In genomic region chr20:45595235-45595634, GRCh38 we compare ENCODE assay signal across 11 cellular contexts. TPM values are rescaled to one million over a fixed set of nuclear protein-coding genes. Genes with fewer than 3 reads are reported as not detected.
"Had no signal": no experiment of that assay in that cellular context is flagged by ENCODE, and none has a peak within 500 bp of the region (broad histone marks: within the 10 kb centered on the region; RNA-seq: fewer than 3 reads in every experiment).

No MANE protein-coding gene starts in this region.

- H3K4me1 Mint-ChIP-seq: GM23338, H9 had no signal

- H3K27ac ChIP-seq: HL-60 had no signal

- H3K4me3 Mint-ChIP-seq: GM23338, H9, HFFc6, IgD-negative memory B cell had no signal

- ATAC-seq: GM23338, HepG2 had no signal

- H3K27ac Mint-ChIP-seq: GM23338, H9, HFFc6, IgD-negative memory B cell had no signal

- DNase-seq: H9, HCEC 1CT, HFFc6, KBM-7 had no signal

- H3K36me3 Mint-ChIP-seq: IgD-negative memory B cell had no signal

- H3K9me3 Mint-ChIP-seq: HFFc6, IgD-negative memory B cell had no signal

- FAIRE-seq: H1, H54, HepG2 had no signal

- H3K4me3 ChIP-seq: GM23338 had no signal

RNA-seq across cellular contexts. Expression of gene WFDC8, which starts 16.2 kb away (rescaled TPM):
- total RNA-seq: GM23338, H1, H9, HepG2, HFFc6, HT1080 had no signal

RNA-seq across cellular contexts. Expression of gene WFDC10A, which starts 34.3 kb away (rescaled TPM):
- total RNA-seq: GM23338, H1, H9, HepG2, HFFc6, HT1080 had no signal

RNA-seq across cellular contexts. Expression of gene WFDC9, which starts 35.8 kb away (rescaled TPM):
- total RNA-seq: GM23338, H1, H9, HepG2, HFFc6, HT1080 had no signal

RNA-seq across cellular contexts. Expression of gene EPPIN, which starts 48.0 kb away (rescaled TPM):
- total RNA-seq: GM23338, H1, H9, HepG2, HFFc6, HT1080 had no signal

RNA-seq across cellular contexts. Expression of gene WFDC6, which starts 56.0 kb away (rescaled TPM):
- total RNA-seq: GM23338, H1, H9, HepG2, HFFc6, HT1080 had no signal
